35 cellular contexts compared by ENCODE assay signal in genomic region chr15:73527598-73527997, GRCh38.
"Had no signal": no experiment of that assay in that cellular context is flagged by ENCODE, and none has a peak within 500 bp of the region (broad histone marks: within the 10 kb centered on the region; RNA-seq: fewer than 3 reads in every experiment).

No MANE protein-coding gene starts in this region.

- DNase-seq: Kasumi-1, MG63, MM.1S, MV-4-11, NCI-H1048, NCI-H1092, NCI-H1092 treated with DMSO at 0.1 percent for 48 hours, NCI-H1105, NCI-H1105 treated with DMSO at 0.1 percent for 48 hours, NCI-H1417, NCI-H1417 treated with DMSO at 0.1 percent for 48 hours, NCI-H1436, NCI-H1436 treated with DMSO at 0.1 percent for 48 hours, NCI-H146, NCI-H1694, NCI-H1694 treated with DMSO at 0.1 percent for 48 hours, NCI-H187, NCI-H187 treated with DMSO at 0.1 percent for 48 hours, NCI-H1930, NCI-H2029, NCI-H2029 treated with DMSO at 0.1 percent for 48 hours, NCI-H2081, NCI-H2081 treated with DMSO at 0.1 percent for 48 hours, NCI-H2107, NCI-H2171, NCI-H2171 treated with DMSO at 0.1 percent for 48 hours, NCI-H2227 treated with DMSO at 0.1 percent for 48 hours, NCI-H226, NCI-H345, NCI-H446, NCI-H510A, NCI-H510A treated with DMSO at 0.1 percent for 48 hours, NCI-H524, NCI-H524 treated with DMSO at 0.1 percent for 48 hours, NCI-H526 had no signal

- H3K4me3 ChIP-seq: MG63 had no signal

- H3K9me3 ChIP-seq: MG63 had no signal

- H3K36me3 ChIP-seq: MG63 had no signal
